In the genomic region with DNA sequence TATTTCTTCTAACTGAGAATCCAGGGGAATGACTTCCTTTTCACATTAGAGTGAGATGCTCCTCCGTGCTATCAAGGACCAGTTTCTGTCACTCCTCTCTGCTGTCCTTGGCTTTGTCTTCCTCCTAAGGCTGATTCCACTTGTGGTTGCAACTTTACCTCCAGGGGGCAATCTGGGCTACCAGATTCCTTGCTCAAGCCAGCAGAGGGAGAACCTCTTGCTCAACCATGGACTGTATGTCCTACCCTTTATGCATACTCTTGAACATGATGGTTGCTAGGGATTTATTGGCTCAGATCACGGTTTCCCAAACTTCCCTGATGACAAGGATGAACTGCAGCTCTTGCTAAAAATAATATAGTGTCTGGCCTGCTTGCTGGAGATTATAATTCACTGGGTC, we compare ENCODE assay signal across 9 cellular contexts. TPM values are rescaled to one million over a fixed set of nuclear protein-coding genes. Genes with fewer than 3 reads are reported as not detected.
DNase-seq lines count a peak whose midpoint lies in the region; ATAC-seq and TF ChIP-seq lines count a peak whose summit lies in the region.
"Had no signal": no experiment of that assay in that cellular context is flagged by ENCODE, and none has a peak within 500 bp of the region (broad histone marks: within the 10 kb centered on the region; RNA-seq: fewer than 3 reads in every experiment).

No MANE protein-coding gene starts in this region.

- H3K36me3 ChIP-seq in DOHH2 (ENCODE audit: control insufficient read depth, low read length) = peaks cover 33% of the 10 kb centered on the region
- peaks cover 15 to 35% of the 10 kb centered on the region in 2 experiments for H3K36me3 ChIP-seq in SK-N-SH (replicated peaks in 1 of 2; ENCODE audit: control insufficient read depth in 1 of 2, insufficient read depth in 2 of 2, low read length in 1 of 2)
- H3K36me3 ChIP-seq in testis (ENCODE audit: low read depth, missing control alignments) = no peaks in the 10 kb centered on the region

- H3K9me3 ChIP-seq in DOHH2 (ENCODE audit: control insufficient read depth, insufficient read depth, low read length) (no peaks in the 10 kb centered on the region), SK-N-SH (no peaks in the 10 kb centered on the region), testis (no peaks in the 10 kb centered on the region)

- H3K4me3 ChIP-seq in DOHH2 (ENCODE audit: low read length) (no peak overlapping the region), SK-N-SH (ENCODE audit: low read depth in 2 of 2, low read length in 1 of 2) (no peak overlapping the region; a peak in 1 of 4 replicates), testis (no peak overlapping the region)
- H3K4me3 ChIP-seq: skin epidermis had no signal

- H3K4me3 Mint-ChIP-seq in activated CD4-positive, alpha-beta T cell treated with anti-CD3 and anti-CD28 coated beads for 36 hours = no peak overlapping the region

- peak; percentile 52 for DNase-seq in HuH-7.5 (ENCODE audit: low spot score)
- DNase-seq in SK-N-SH = peak; percentile 47
- DNase-seq in globus pallidus (ENCODE audit: low spot score) = peak; percentile 13
- DNase-seq in testis = peak; percentile 63
- DNase-seq in activated CD4-positive, alpha-beta T cell treated with anti-CD3 and anti-CD28 coated beads for 36 hours = no peak
- no peak for DNase-seq in mesenteric fat pad (ENCODE audit: low spot score)

- TF ChIP-seq CTCF in DOHH2 (IDR thresholded peaks at IDR 0.05; ENCODE audit: low read depth, low read length, poor library complexity, severe bottlenecking) (peak; percentile 59), SK-N-SH (IDR thresholded peaks at IDR 0.05) (peak; percentile 68), testis (IDR thresholded peaks at IDR 0.05) (peak; percentile 17 to 38 (median 23))

- no peak overlapping the region for H3K4me2 ChIP-seq in DOHH2 (ENCODE audit: low read length)
- no peak overlapping the region for H3K4me2 ChIP-seq in SK-N-SH

- no peak overlapping the region for H3K27ac Mint-ChIP-seq in activated CD4-positive, alpha-beta T cell treated with anti-CD3 and anti-CD28 coated beads for 36 hours

- intact Hi-C loops in testis (cut with DNase I; ENCODE audit: low total_unique reads) = no loop called here
- intact Hi-C loops in activated CD4-positive, alpha-beta T cell treated with anti-CD3 and anti-CD28 coated beads for 36 hours (cut with DNase I, micrococcal nuclease) = no loop called here

- H3K79me2 ChIP-seq in DOHH2 (ENCODE audit: control insufficient read depth, low read length) = no peaks in the 10 kb centered on the region
- H3K79me2 ChIP-seq in SK-N-SH (ENCODE audit: insufficient read depth) = no peaks in the 10 kb centered on the region; the same call in 1 of the 2 replicates

- 75% methylated on average over 2 of the region's 2 CpGs for WGBS in SK-N-SH (ENCODE audit: low lambda C conversion rate)
- WGBS in testis, 2 donors = 73 to 83% methylated on average over 2 of the region's 2 CpGs

- no peak overlapping the region for H2AFZ ChIP-seq in SK-N-SH (ENCODE audit: low read depth)

- TF ChIP-seq EP300 in SK-N-SH (IDR thresholded peaks at IDR 0.05; ENCODE audit: borderline replicate concordance in 1 of 2, low read depth in 1 of 2, low read length in 1 of 2) = no peak

- TF ChIP-seq POLR2A in testis (IDR thresholded peaks at IDR 0.05) = no peak

- H4K20me1 ChIP-seq in DOHH2 (ENCODE audit: control insufficient read depth, insufficient read depth, low read depth, low read length) (0 out of 2 replicates have a peak, but pooled peaks cover 3% of the 10 kb centered on the region), SK-N-SH (ENCODE audit: insufficient read depth) (no peaks in the 10 kb centered on the region)

- H3K9me3 Mint-ChIP-seq in activated CD4-positive, alpha-beta T cell treated with anti-CD3 and anti-CD28 coated beads for 36 hours (ENCODE audit: low read depth) = no peaks in the 10 kb centered on the region

- peak; percentile 40; the same call in 1 of the 2 replicates for TF ChIP-seq RAD21 in SK-N-SH (IDR thresholded peaks at IDR 0.05; ENCODE audit: low read length)

- H3K27me3 ChIP-seq in DOHH2 (ENCODE audit: control insufficient read depth, low read length) (no peaks in the 10 kb centered on the region), SK-N-SH (ENCODE audit: insufficient read depth) (no peaks in the 10 kb centered on the region), testis (no peaks in the 10 kb centered on the region)

- no peak overlapping the region for H3K27ac ChIP-seq in DOHH2 (ENCODE audit: low read depth, low read length)
- H3K27ac ChIP-seq in SK-N-SH (ENCODE audit: low read depth in 2 of 2, low read length in 1 of 2) = no peak overlapping the region
- no peak overlapping the region for H3K27ac ChIP-seq in testis
- H3K27ac ChIP-seq: skin epidermis had no signal

- no peak overlapping the region for H3K9ac ChIP-seq in SK-N-SH

- ATAC-seq in HG03460 (IDR thresholded peaks at IDR 0.05; ENCODE audit: unreplicated experiment) = no peak
- ATAC-seq in activated CD4-positive, alpha-beta T cell treated with anti-CD3 and anti-CD28 coated beads for 36 hours = no peak

- H3K4me1 Mint-ChIP-seq in activated CD4-positive, alpha-beta T cell treated with anti-CD3 and anti-CD28 coated beads for 36 hours = peaks cover 4% of the 10 kb centered on the region

- H3K9me2 ChIP-seq in DOHH2 (replicated peaks; ENCODE audit: control insufficient read depth, low read length) (no peaks in the 10 kb centered on the region), SK-N-SH (no peaks in the 10 kb centered on the region)

- POLR2A ChIA-PET in SK-N-SH (lab: Yijun Ruan, JAX) = no interaction called here
- POLR2A ChIA-PET in activated CD4-positive, alpha-beta T cell treated with anti-CD3 and anti-CD28 coated beads for 36 hours (lab: Charles Lee) = no interaction called here

- peaks cover 2% of the 10 kb centered on the region; the same call in 1 of the 2 replicates for H3K4me1 ChIP-seq in DOHH2 (ENCODE audit: control insufficient read depth, low read length)
- peaks cover 0 to 4% of the 10 kb centered on the region in 2 experiments; a peak in 1 of 4 replicates for H3K4me1 ChIP-seq in SK-N-SH (ENCODE audit: control insufficient read depth in 1 of 2, insufficient read depth in 2 of 2, low read depth in 1 of 2, low read length in 1 of 2)
- no peaks in the 10 kb centered on the region for H3K4me1 ChIP-seq in testis

- H3F3A ChIP-seq in DOHH2 (ENCODE audit: control insufficient read depth, insufficient read depth) (no peaks in the 10 kb centered on the region; the same call in 1 of the 2 replicates), SK-N-SH (replicated peaks; ENCODE audit: insufficient read depth) (no peaks in the 10 kb centered on the region)

- peaks cover 35% of the 10 kb centered on the region for H3K36me3 Mint-ChIP-seq in activated CD4-positive, alpha-beta T cell treated with anti-CD3 and anti-CD28 coated beads for 36 hours (ENCODE audit: low read depth)

- H3K27me3 Mint-ChIP-seq in activated CD4-positive, alpha-beta T cell treated with anti-CD3 and anti-CD28 coated beads for 36 hours = no peaks in the 10 kb centered on the region

- CTCF ChIA-PET in SK-N-SH (lab: Yijun Ruan, JAX) = interaction anchor here (0.6 kb wide), 2 partner anchors 15 to 169 kb away, joined by 3 read pairs; no protein-coding TSS in a partner anchor
- CTCF ChIA-PET in activated CD4-positive, alpha-beta T cell treated with anti-CD3 and anti-CD28 coated beads for 36 hours (lab: Charles Lee) = interaction anchor here (1.6 kb wide), 1 partner anchor 18 kb away, joined by 4 read pairs; no protein-coding TSS in a partner anchor

TF ChIP-seq in SK-N-SH, 30 proteins besides CTCF, POLR2A, EP300 and RAD21:
- TF ChIP-seq SMC3 (IDR thresholded peaks at IDR 0.05; ENCODE audit: low read depth, low read length) = peak; percentile 15; the same call in 1 of the 2 replicates
- TF ChIP-seq SIN3A (IDR thresholded peaks at IDR 0.05; ENCODE audit: borderline replicate concordance, low read depth, low read length) = no peak

RNA-seq across cellular contexts. Expression of a gene that starts 24.0 kb away (rescaled TPM):
- polyA plus RNA-seq in SK-N-SH (2012; rRNA removed) (21.9 and 29.0 TPM in 2 replicates), testis (ENCODE audit: insufficient read depth, low read depth, low replicate concordance) (25.4 TPM)
- 22.5 and 23.0 TPM in 2 replicates for polyA plus RNA-seq in SK-N-SH (2012; cell fraction: cytosol; rRNA removed)
- 23.1 and 37.0 TPM in 2 replicates for polyA plus RNA-seq in SK-N-SH (2012; cell fraction: nucleus; rRNA removed)
- total RNA-seq in testis (10 to 100 TPM; 32.1 to 55.0 TPM), mesenteric fat pad (81.6 TPM)
- total RNA-seq in activated CD4-positive, alpha-beta T cell treated with anti-CD3 and anti-CD28 coated beads for 36 hours = 10 to 100 TPM; 55.4 to 77.5 TPM

Comparison
In these comparisons a context has a peak if more than half of its experiments do, and no peak if none do; other contexts are left out.
1. DNase-seq: peak in HuH-7.5 (single experiment), SK-N-SH (single experiment), globus pallidus (single experiment) and testis (single experiment); none in activated CD4-positive, alpha-beta T cell treated with anti-CD3 and anti-CD28 coated beads for 36 hours (single experiment) and mesenteric fat pad (single experiment).
2. Peak in every context shown above with its lines, with median percentiles within 50 percentile points of each other: CTCF ChIP-seq.